ENCODE assay signal across 13 cellular contexts in the genomic region with DNA sequence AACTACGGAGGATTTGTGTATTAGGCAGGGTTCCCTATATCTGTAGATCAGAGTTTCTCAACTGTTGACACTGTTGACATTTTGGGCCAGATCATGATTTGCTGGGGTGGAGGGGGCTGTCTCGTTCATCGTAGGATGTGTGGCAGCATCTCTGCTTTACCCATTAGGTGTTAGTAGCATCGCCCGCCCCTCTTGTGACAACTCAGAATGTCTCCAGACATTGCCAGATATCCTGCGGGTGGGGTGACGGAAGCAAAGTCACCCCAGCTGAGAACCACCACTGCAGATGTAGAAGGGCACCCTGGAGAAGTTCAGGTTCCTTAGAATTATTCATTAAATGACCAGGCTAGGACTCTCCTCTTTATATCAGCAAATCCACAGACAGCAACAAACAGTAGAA.
DNase-seq lines count a peak whose midpoint lies in the region; ATAC-seq, FAIRE-seq and TF ChIP-seq lines count a peak whose summit lies in the region.
"Had no signal": no experiment of that assay in that cellular context is flagged by ENCODE, and none has a peak within 500 bp of the region (broad histone marks: within the 10 kb centered on the region; RNA-seq: fewer than 3 reads in every experiment).

No MANE protein-coding gene starts in this region.

- peak overlapping the region; percentile 57 for H3K27ac ChIP-seq in astrocyte (ENCODE audit: low read depth, low read length)
- no peak overlapping the region for H3K27ac ChIP-seq in mesenchymal stem cell (ENCODE audit: low read length, poor library complexity, severe bottlenecking)
- H3K27ac ChIP-seq in skeletal muscle tissue (ENCODE audit: low read depth, low read length): peak overlapping the region; percentile 88
- no peak overlapping the region for H3K27ac ChIP-seq in adrenal gland
- H3K27ac ChIP-seq: BLaER1 treated with 17β-estradiol and CSF1 and Interleukin-3, amounts not matched to agents 10 nM and 100 nM had no signal

- H3K79me1 ChIP-seq in mesenchymal stem cell (replicated peaks; ENCODE audit: low read length, poor library complexity, severe bottlenecking): peaks cover 21% of the 10 kb centered on the region

- POLR2A ChIA-PET in Caco-2 (lab: Charles Lee): no interaction called here

- peak overlapping the region in 1 of 2 experiments; percentile 33 for H3K18ac ChIP-seq in mesenchymal stem cell (ENCODE audit: low read depth in 1 of 2, low read length in 2 of 2)

- H2BK12ac ChIP-seq in mesenchymal stem cell (ENCODE audit: low read length in 2 of 2): no peak overlapping the region

- BruUV-seq in Caco-2 (replicated peaks; lab: Mats Ljungman, UMichigan): no TSS peak

- no peaks in the 10 kb centered on the region for H3K9me3 Mint-ChIP-seq in Caco-2 (ENCODE audit: unreplicated experiment)
- no peaks in the 10 kb centered on the region for H3K9me3 Mint-ChIP-seq in astrocyte (ENCODE audit: unreplicated experiment)
- H3K9me3 Mint-ChIP-seq: activated naive CD8-positive, alpha-beta T cell treated with anti-CD3 and anti-CD28 coated beads, Interleukin-2, amount 50 U/mL, for 24 hours had no signal

- no peak for ATAC-seq in HG03571 (IDR thresholded peaks at IDR 0.05; ENCODE audit: unreplicated experiment)
- ATAC-seq: activated naive CD8-positive, alpha-beta T cell treated with anti-CD3 and anti-CD28 coated beads, Interleukin-2, amount 50 U/mL, for 24 hours had no signal

- H3K4me1 Mint-ChIP-seq in Caco-2 (ENCODE audit: low read depth, unreplicated experiment): peaks cover 38% of the 10 kb centered on the region
- peaks cover 31% of the 10 kb centered on the region for H3K4me1 Mint-ChIP-seq in astrocyte (ENCODE audit: low read depth, unreplicated experiment)
- H3K4me1 Mint-ChIP-seq: activated naive CD8-positive, alpha-beta T cell treated with anti-CD3 and anti-CD28 coated beads, Interleukin-2, amount 50 U/mL, for 24 hours had no signal

- peaks cover 53% of the 10 kb centered on the region for H4K20me1 ChIP-seq in astrocyte (ENCODE audit: insufficient read depth, low read length)

- peaks cover 11% of the 10 kb centered on the region for H3K79me2 ChIP-seq in astrocyte (ENCODE audit: insufficient read depth, low read length)

- H3K36me3 ChIP-seq in Caco-2 (ENCODE audit: control insufficient read depth, insufficient read depth, low read length) (no peaks in the 10 kb centered on the region), astrocyte (ENCODE audit: insufficient read depth, low read length) (peaks cover 62% of the 10 kb centered on the region), mesenchymal stem cell (ENCODE audit: control insufficient read depth in 1 of 2, insufficient read depth in 2 of 2, low read depth in 1 of 2, low read length in 2 of 2) (peaks cover 24 to 94% of the 10 kb centered on the region in 2 experiments), skeletal muscle tissue (ENCODE audit: control insufficient read depth in 3 of 3, insufficient read depth in 3 of 3, low read length in 3 of 3) (peaks cover 3 to 27% (median 14%) of the 10 kb centered on the region in 3 donors), adrenal gland (replicated peaks in 1 of 2) (no peaks in the 10 kb centered on the region)

- no peak overlapping the region for H2AFZ ChIP-seq in astrocyte (ENCODE audit: low read depth, low read length)
- H2AFZ ChIP-seq in mesenchymal stem cell (ENCODE audit: low read depth, low read length): no peak overlapping the region

- no peak overlapping the region for H4K8ac ChIP-seq in mesenchymal stem cell (ENCODE audit: low read length)

- no peak overlapping the region for H2BK120ac ChIP-seq in mesenchymal stem cell (ENCODE audit: low read depth, low read length)

- peak overlapping the region; percentile 37 for H3K9ac ChIP-seq in astrocyte (ENCODE audit: low read length)
- H3K9ac ChIP-seq in mesenchymal stem cell (ENCODE audit: low read length): peak overlapping the region; percentile 80
- peak overlapping the region in 1 of 3 donors; percentile 75 for H3K9ac ChIP-seq in skeletal muscle tissue (ENCODE audit: low read depth in 1 of 3, low read length in 3 of 3)
- H3K9ac ChIP-seq: BLaER1 treated with 17β-estradiol and CSF1 and Interleukin-3, amounts not matched to agents 10 nM and 100 nM had no signal

- no peak overlapping the region for H3K4me2 ChIP-seq in astrocyte (ENCODE audit: low read length)
- no peak overlapping the region for H3K4me2 ChIP-seq in mesenchymal stem cell (ENCODE audit: low read length, poor library complexity, severe bottlenecking)
- H3K4me2 ChIP-seq: BLaER1 treated with 17β-estradiol and CSF1 and Interleukin-3, amounts not matched to agents 10 nM and 100 nM had no signal

- TF ChIP-seq POLR2A in adrenal gland (IDR thresholded peaks at IDR 0.05): no peak

- peak overlapping the region; percentile 4 for H2BK15ac ChIP-seq in mesenchymal stem cell (ENCODE audit: low read depth, poor library complexity, severe bottlenecking)

- no peak overlapping the region for H3K4ac ChIP-seq in mesenchymal stem cell (ENCODE audit: low read depth in 1 of 2, low read length in 2 of 2)

- no peak overlapping the region for H3K23ac ChIP-seq in mesenchymal stem cell (ENCODE audit: low read length in 2 of 2)

- H3K27me3 ChIP-seq in Caco-2 (replicated peaks; ENCODE audit: control insufficient read depth, insufficient read depth, low read length): no peaks in the 10 kb centered on the region
- H3K27me3 ChIP-seq in astrocyte (ENCODE audit: insufficient read depth, low read length): no peaks in the 10 kb centered on the region
- H3K27me3 ChIP-seq in mesenchymal stem cell (ENCODE audit: control insufficient read depth in 1 of 2, insufficient read depth in 1 of 2, low read length in 2 of 2): no peaks in the 10 kb centered on the region
- H3K27me3 ChIP-seq in skeletal muscle tissue (ENCODE audit: control insufficient read depth in 3 of 3, insufficient read depth in 3 of 3, low read length in 3 of 3): no peaks in the 10 kb centered on the region
- H3K27me3 ChIP-seq in adrenal gland: no peaks in the 10 kb centered on the region
- H3K27me3 ChIP-seq: BLaER1 treated with 17β-estradiol and CSF1 and Interleukin-3, amounts not matched to agents 10 nM and 100 nM had no signal

- H3K27ac Mint-ChIP-seq in Caco-2 (ENCODE audit: unreplicated experiment) (peak overlapping the region; percentile 86), astrocyte (ENCODE audit: unreplicated experiment) (peak overlapping the region; percentile 72)
- H3K27ac Mint-ChIP-seq: activated naive CD8-positive, alpha-beta T cell treated with anti-CD3 and anti-CD28 coated beads, Interleukin-2, amount 50 U/mL, for 24 hours had no signal

- H3K4me3 ChIP-seq in Caco-2 (ENCODE audit: low read depth, low read length) (no peak overlapping the region), astrocyte (ENCODE audit: insufficient read depth, low read depth, low read length) (no peak overlapping the region), mesenchymal stem cell (ENCODE audit: insufficient read depth in 1 of 2, low read depth in 1 of 2, low read length in 2 of 2) (no peak overlapping the region), skeletal muscle tissue (ENCODE audit: low read length in 3 of 3) (peak overlapping the region in 1 of 3 donors; percentile 32), adrenal gland (no peak overlapping the region)
- H3K4me3 ChIP-seq: BLaER1 treated with 17β-estradiol and CSF1 and Interleukin-3, amounts not matched to agents 10 nM and 100 nM had no signal

- DNase-seq in Caco-2 (no peak), astrocyte (ENCODE audit: low read depth) (no peak), mesenchymal stem cell (no peak), hypothalamus (lab: John Stamatoyannopoulos, UW) (no peak), adrenal gland (no peak), iPS-NIHi7 (ENCODE audit: extremely low spot score) (no peak)
- DNase-seq: activated naive CD8-positive, alpha-beta T cell treated with anti-CD3 and anti-CD28 coated beads, Interleukin-2, amount 50 U/mL, for 24 hours; GF-D8; NCI-H146; SHP77 had no signal

- peaks cover 11% of the 10 kb centered on the region for H3K36me3 Mint-ChIP-seq in Caco-2 (ENCODE audit: insufficient read depth, unreplicated experiment)
- H3K36me3 Mint-ChIP-seq in astrocyte (ENCODE audit: low read depth, unreplicated experiment): peaks cover 27% of the 10 kb centered on the region

- H3K14ac ChIP-seq in mesenchymal stem cell (ENCODE audit: low read length in 2 of 2): no peak overlapping the region

- H3K4me1 ChIP-seq in Caco-2 (peaks cover 38% of the 10 kb centered on the region), astrocyte (ENCODE audit: insufficient read depth, low read length) (peaks cover 13% of the 10 kb centered on the region), mesenchymal stem cell (ENCODE audit: control insufficient read depth, insufficient read depth, low read depth, low read length) (peaks cover 2% of the 10 kb centered on the region), skeletal muscle tissue (ENCODE audit: control insufficient read depth in 3 of 3, insufficient read depth in 3 of 3, low read length in 3 of 3) (peaks cover 25 to 46% (median 36%) of the 10 kb centered on the region in 3 donors), adrenal gland (replicated peaks in 1 of 2) (no peaks in the 10 kb centered on the region)
- H3K4me1 ChIP-seq: BLaER1 treated with 17β-estradiol and CSF1 and Interleukin-3, amounts not matched to agents 10 nM and 100 nM had no signal

- H3K9me3 ChIP-seq in Caco-2: no peaks in the 10 kb centered on the region
- H3K9me3 ChIP-seq in astrocyte (ENCODE audit: insufficient read depth, low read depth, low read length): no peaks in the 10 kb centered on the region
- H3K9me3 ChIP-seq in mesenchymal stem cell (ENCODE audit: control insufficient read depth, low read length): no peaks in the 10 kb centered on the region
- no peaks in the 10 kb centered on the region for H3K9me3 ChIP-seq in skeletal muscle tissue (ENCODE audit: control insufficient read depth in 3 of 3, low read length in 3 of 3)
- no peaks in the 10 kb centered on the region for H3K9me3 ChIP-seq in adrenal gland (replicated peaks in 1 of 3)
- H3K9me3 ChIP-seq: BLaER1 treated with 17β-estradiol and CSF1 and Interleukin-3, amounts not matched to agents 10 nM and 100 nM had no signal

- WGBS in mesenchymal stem cell: 97% methylated on average over 7 of the region's 7 CpGs
- WGBS in adrenal gland, 4 donors: 80 to 94% (median 90%) methylated on average over 3 to 7 of the region's 7 CpGs

- H3K27me3 Mint-ChIP-seq in Caco-2 (ENCODE audit: insufficient read depth, unreplicated experiment) (no peaks in the 10 kb centered on the region), astrocyte (ENCODE audit: low read depth, unreplicated experiment) (no peaks in the 10 kb centered on the region)
- H3K27me3 Mint-ChIP-seq: activated naive CD8-positive, alpha-beta T cell treated with anti-CD3 and anti-CD28 coated beads, Interleukin-2, amount 50 U/mL, for 24 hours had no signal

- H4K91ac ChIP-seq in mesenchymal stem cell (ENCODE audit: low read length): no peak overlapping the region

- FAIRE-seq in astrocyte (lab: Jason Lieb, UNC): no peak

- TF ChIP-seq CTCF in Caco-2 (IDR thresholded peaks at IDR 0.05; ENCODE audit: insufficient read depth in 1 of 2, low read depth in 1 of 2, low read length in 1 of 2, severe bottlenecking in 1 of 2, unreplicated experiment in 1 of 2) (no peak), astrocyte (IDR thresholded peaks at IDR 0.05; ENCODE audit: insufficient read depth, low read depth, low read length) (no peak), adrenal gland (IDR thresholded peaks at IDR 0.05) (no peak)

- intact Hi-C loops in Caco-2 (cut with micrococcal nuclease; ENCODE audit: unreplicated experiment): no loop called here
- intact Hi-C loops in adrenal gland (cut with DNase I): no loop called here

- CTCF ChIA-PET in Caco-2 (lab: Charles Lee): interaction anchor here (0.9 to 3.3 kb wide), 2 partner anchors 49 to 91 kb away, joined by 4 to 18 read pairs; no protein-coding TSS in a partner anchor

- no peak overlapping the region for H2AK5ac ChIP-seq in mesenchymal stem cell (ENCODE audit: low read length, severe bottlenecking)

- H3K4me3 Mint-ChIP-seq in Caco-2 (ENCODE audit: unreplicated experiment): no peak overlapping the region
- H3K4me3 Mint-ChIP-seq in astrocyte (ENCODE audit: unreplicated experiment): no peak overlapping the region
- H3K4me3 Mint-ChIP-seq: activated naive CD8-positive, alpha-beta T cell treated with anti-CD3 and anti-CD28 coated beads, Interleukin-2, amount 50 U/mL, for 24 hours had no signal

- no peak overlapping the region for H2BK5ac ChIP-seq in mesenchymal stem cell (ENCODE audit: low read depth, low read length, poor library complexity, severe bottlenecking)

Comparison
In these comparisons a context has a peak if more than half of its experiments do, and no peak if none do; other contexts are left out.
1. H3K27ac ChIP-seq: peak in astrocyte (single experiment) and skeletal muscle tissue (single experiment); none in mesenchymal stem cell (single experiment) and adrenal gland (0 of 5).